16 cellular contexts compared by ENCODE assay signal in genomic region chr2:231260442-231260841, GRCh38.
A peak's percentile ranks its signal among the peaks of the same experiment; 100 is the strongest.
DNase-seq lines count a peak whose midpoint lies in the region; ATAC-seq and TF ChIP-seq lines count a peak whose summit lies in the region.
"Had no signal": no experiment of that assay in that cellular context is flagged by ENCODE, and none has a peak within 500 bp of the region (broad histone marks: within the 10 kb centered on the region; RNA-seq: fewer than 3 reads in every experiment).

No MANE protein-coding gene starts in this region.

- H4K20me1 ChIP-seq in GM23338 (replicated peaks; ENCODE audit: insufficient read depth), result no peaks in the 10 kb centered on the region

- no peak; the same call in 2 of the 3 replicates for ATAC-seq in GM23338
- peak; percentile 56 for ATAC-seq in gastroesophageal sphincter
- no peak for ATAC-seq in natural killer cell treated with Interleukin-12 subunit alpha and Interleukin-12 subunit beta and Interleukin-15 and Interleukin-18, amount 100 ng/mL, for 72 hours
- ATAC-seq: gastrocnemius medialis had no signal

- H3K9me3 Mint-ChIP-seq in GM23338, result no peaks in the 10 kb centered on the region
- H3K9me3 Mint-ChIP-seq in T-helper 2 cell treated with Interferon-gamma antibody and Interleukin-4, amounts not matched to agents 5 μg/mL and 100 μg/mL, for 36 hours, result no peaks in the 10 kb centered on the region
- no peaks in the 10 kb centered on the region for H3K9me3 Mint-ChIP-seq in natural killer cell treated with Interleukin-12 subunit alpha and Interleukin-12 subunit beta and Interleukin-15 and Interleukin-18, amount 100 ng/mL, for 72 hours
- H3K9me3 Mint-ChIP-seq: activated CD4-positive, alpha-beta T cell treated with anti-CD3 and anti-CD28 coated beads, Interleukin-2, amount 10 ng/mL, durations not matched to agents 24 days and 14 days; neural progenitor cell had no signal

- no peak for TF ChIP-seq POLR2A in gastroesophageal sphincter (IDR thresholded peaks at IDR 0.05)

- no peaks in the 10 kb centered on the region for H3K36me3 ChIP-seq in GM23338 (ENCODE audit: insufficient read depth)
- peaks cover 0 to 100% of the 10 kb centered on the region in 2 donors for H3K36me3 ChIP-seq in gastroesophageal sphincter
- peaks cover 44% of the 10 kb centered on the region for H3K36me3 ChIP-seq in mesodermal cell (ENCODE audit: control insufficient read depth, insufficient read depth, low read length)
- H3K36me3 ChIP-seq: gastrocnemius medialis, neural progenitor cell had no signal

- 63 to 72% methylated on average over 5 to 6 of the region's 9 CpGs for WGBS in gastroesophageal sphincter (ENCODE audit: low coverage in 1 of 2), 2 donors
- WGBS in mesodermal cell (ENCODE audit: insufficient coverage in 2 of 2), 2 experiments, result 67 to 71% methylated on average over 7 to 9 of the region's 9 CpGs

- peak overlapping the region; percentile 73 for H3K27ac Mint-ChIP-seq in GM23338
- H3K27ac Mint-ChIP-seq in T-helper 2 cell treated with Interferon-gamma antibody and Interleukin-4, amounts not matched to agents 5 μg/mL and 100 μg/mL, for 36 hours, result no peak overlapping the region
- no peak overlapping the region for H3K27ac Mint-ChIP-seq in natural killer cell treated with Interleukin-12 subunit alpha and Interleukin-12 subunit beta and Interleukin-15 and Interleukin-18, amount 100 ng/mL, for 72 hours
- H3K27ac Mint-ChIP-seq: activated CD4-positive, alpha-beta T cell treated with anti-CD3 and anti-CD28 coated beads, Interleukin-2, amount 10 ng/mL, durations not matched to agents 24 days and 14 days; neural progenitor cell had no signal

- H3K27me3 Mint-ChIP-seq in GM23338 (ENCODE audit: insufficient read depth, low read depth, poor library complexity), result no peaks in the 10 kb centered on the region
- H3K27me3 Mint-ChIP-seq in T-helper 2 cell treated with Interferon-gamma antibody and Interleukin-4, amounts not matched to agents 5 μg/mL and 100 μg/mL, for 36 hours (ENCODE audit: low read depth), result peaks cover 33% of the 10 kb centered on the region
- no peaks in the 10 kb centered on the region for H3K27me3 Mint-ChIP-seq in natural killer cell treated with Interleukin-12 subunit alpha and Interleukin-12 subunit beta and Interleukin-15 and Interleukin-18, amount 100 ng/mL, for 72 hours

- H3K4me3 ChIP-seq in GM23338 (no peak overlapping the region), gastroesophageal sphincter (no peak overlapping the region), mesodermal cell (ENCODE audit: extremely low read depth, insufficient read depth, low read length, poor library complexity, severe bottlenecking) (no peak overlapping the region)
- H3K4me3 ChIP-seq: gastrocnemius medialis, neural progenitor cell, PC-9 had no signal

- TF ChIP-seq CTCF in GM23338 (conservative IDR thresholded peaks at IDR 0.05; ENCODE audit: low read depth in 2 of 2), result no peak
- TF ChIP-seq CTCF in gastroesophageal sphincter (IDR thresholded peaks at IDR 0.05), result no peak

- H3K9me3 ChIP-seq in gastroesophageal sphincter, result no peaks in the 10 kb centered on the region
- H3K9me3 ChIP-seq in mesodermal cell (ENCODE audit: control insufficient read depth, low read length), result no peaks in the 10 kb centered on the region
- H3K9me3 ChIP-seq: gastrocnemius medialis had no signal

- DNase-seq in GM23338 (ENCODE audit: low spot score) (peak; percentile 25), SW480 (ENCODE audit: low spot score) (peak; percentile 17), HCEC 1CT (no peak)
- no peak for DNase-seq in stimulated activated CD4-positive, alpha-beta T cell treated with anti-CD3 and anti-CD28 coated beads, Interleukin-4, amount 100 ng/mL, for 24 hours
- no peak for DNase-seq in T-helper 2 cell treated with Interferon-gamma antibody and Interleukin-4, amounts not matched to agents 5 μg/mL and 100 μg/mL, for 36 hours (ENCODE audit: low spot score)
- DNase-seq in natural killer cell treated with Interleukin-12 subunit alpha and Interleukin-12 subunit beta and Interleukin-15 and Interleukin-18, amount 100 ng/mL, for 72 hours (ENCODE audit: low spot score), result no peak
- DNase-seq: activated CD4-positive, alpha-beta T cell treated with anti-CD3 and anti-CD28 coated beads, Interleukin-2, amount 10 ng/mL, durations not matched to agents 24 days and 14 days; activated T-cell treated with anti-CD3 and anti-CD28 coated beads, Interleukin-2, amount 50 U/mL, for 48 hours; amygdala; PC-9; T-helper 1 cell had no signal

- H2AFZ ChIP-seq in GM23338, result no peak overlapping the region
- H2AFZ ChIP-seq: neural progenitor cell, PC-9 had no signal

- H3K4me1 ChIP-seq in GM23338 (ENCODE audit: insufficient read depth), result no peaks in the 10 kb centered on the region
- H3K4me1 ChIP-seq in gastroesophageal sphincter, result no peaks in the 10 kb centered on the region
- H3K4me1 ChIP-seq in mesodermal cell (ENCODE audit: control insufficient read depth, insufficient read depth, low read length, poor library complexity, severe bottlenecking), result no peaks in the 10 kb centered on the region
- H3K4me1 ChIP-seq: gastrocnemius medialis, neural progenitor cell had no signal

- H3K4me1 Mint-ChIP-seq in GM23338, result peaks cover 6% of the 10 kb centered on the region
- H3K4me1 Mint-ChIP-seq in T-helper 2 cell treated with Interferon-gamma antibody and Interleukin-4, amounts not matched to agents 5 μg/mL and 100 μg/mL, for 36 hours (ENCODE audit: low read depth), result peaks cover 11% of the 10 kb centered on the region
- no peaks in the 10 kb centered on the region for H3K4me1 Mint-ChIP-seq in natural killer cell treated with Interleukin-12 subunit alpha and Interleukin-12 subunit beta and Interleukin-15 and Interleukin-18, amount 100 ng/mL, for 72 hours (ENCODE audit: low read depth in 2 of 2)

- no peak for TF ChIP-seq EP300 in gastroesophageal sphincter (IDR thresholded peaks at IDR 0.05)

- H3F3A ChIP-seq in GM23338 (replicated peaks; ENCODE audit: low read depth), result no peaks in the 10 kb centered on the region

- H3K9me2 ChIP-seq in GM23338 (ENCODE audit: insufficient read depth), result no peaks in the 10 kb centered on the region

- H3K4me2 ChIP-seq in GM23338, result no peak overlapping the region
- H3K4me2 ChIP-seq: neural progenitor cell, PC-9 had no signal

- no peak overlapping the region for H3K4me3 Mint-ChIP-seq in GM23338
- no peak overlapping the region for H3K4me3 Mint-ChIP-seq in T-helper 2 cell treated with Interferon-gamma antibody and Interleukin-4, amounts not matched to agents 5 μg/mL and 100 μg/mL, for 36 hours
- H3K4me3 Mint-ChIP-seq in natural killer cell treated with Interleukin-12 subunit alpha and Interleukin-12 subunit beta and Interleukin-15 and Interleukin-18, amount 100 ng/mL, for 72 hours, result no peak overlapping the region
- H3K4me3 Mint-ChIP-seq: activated CD4-positive, alpha-beta T cell treated with anti-CD3 and anti-CD28 coated beads, Interleukin-2, amount 10 ng/mL, durations not matched to agents 24 days and 14 days; neural progenitor cell had no signal

- no peaks in the 10 kb centered on the region for H3K79me2 ChIP-seq in GM23338 (replicated peaks; ENCODE audit: insufficient read depth)

- peaks cover 15% of the 10 kb centered on the region for H3K36me3 Mint-ChIP-seq in GM23338 (ENCODE audit: low read depth)
- no peaks in the 10 kb centered on the region for H3K36me3 Mint-ChIP-seq in T-helper 2 cell treated with Interferon-gamma antibody and Interleukin-4, amounts not matched to agents 5 μg/mL and 100 μg/mL, for 36 hours (ENCODE audit: low read depth)
- no peaks in the 10 kb centered on the region for H3K36me3 Mint-ChIP-seq in natural killer cell treated with Interleukin-12 subunit alpha and Interleukin-12 subunit beta and Interleukin-15 and Interleukin-18, amount 100 ng/mL, for 72 hours

- H3K27me3 ChIP-seq in GM23338 (ENCODE audit: insufficient read depth) (no peaks in the 10 kb centered on the region), gastroesophageal sphincter (no peaks in the 10 kb centered on the region)
- H3K27me3 ChIP-seq: gastrocnemius medialis, neural progenitor cell had no signal

- H3K27ac ChIP-seq in GM23338 (ENCODE audit: low read depth) (no peak overlapping the region), gastroesophageal sphincter (no peak overlapping the region), mesodermal cell (ENCODE audit: low read depth, low read length, severe bottlenecking) (peak overlapping the region; percentile 23)
- H3K27ac ChIP-seq: C4-2B, gastrocnemius medialis, neural progenitor cell, PC-9 had no signal

TF ChIP-seq in GM23338, 12 proteins besides CTCF, POLR2A, EP300 and RAD21 (continues in another document):
- no peak for TF ChIP-seq JUNB (IDR thresholded peaks at IDR 0.05; ENCODE audit: unreplicated experiment)
- TF ChIP-seq, protein P1, sequence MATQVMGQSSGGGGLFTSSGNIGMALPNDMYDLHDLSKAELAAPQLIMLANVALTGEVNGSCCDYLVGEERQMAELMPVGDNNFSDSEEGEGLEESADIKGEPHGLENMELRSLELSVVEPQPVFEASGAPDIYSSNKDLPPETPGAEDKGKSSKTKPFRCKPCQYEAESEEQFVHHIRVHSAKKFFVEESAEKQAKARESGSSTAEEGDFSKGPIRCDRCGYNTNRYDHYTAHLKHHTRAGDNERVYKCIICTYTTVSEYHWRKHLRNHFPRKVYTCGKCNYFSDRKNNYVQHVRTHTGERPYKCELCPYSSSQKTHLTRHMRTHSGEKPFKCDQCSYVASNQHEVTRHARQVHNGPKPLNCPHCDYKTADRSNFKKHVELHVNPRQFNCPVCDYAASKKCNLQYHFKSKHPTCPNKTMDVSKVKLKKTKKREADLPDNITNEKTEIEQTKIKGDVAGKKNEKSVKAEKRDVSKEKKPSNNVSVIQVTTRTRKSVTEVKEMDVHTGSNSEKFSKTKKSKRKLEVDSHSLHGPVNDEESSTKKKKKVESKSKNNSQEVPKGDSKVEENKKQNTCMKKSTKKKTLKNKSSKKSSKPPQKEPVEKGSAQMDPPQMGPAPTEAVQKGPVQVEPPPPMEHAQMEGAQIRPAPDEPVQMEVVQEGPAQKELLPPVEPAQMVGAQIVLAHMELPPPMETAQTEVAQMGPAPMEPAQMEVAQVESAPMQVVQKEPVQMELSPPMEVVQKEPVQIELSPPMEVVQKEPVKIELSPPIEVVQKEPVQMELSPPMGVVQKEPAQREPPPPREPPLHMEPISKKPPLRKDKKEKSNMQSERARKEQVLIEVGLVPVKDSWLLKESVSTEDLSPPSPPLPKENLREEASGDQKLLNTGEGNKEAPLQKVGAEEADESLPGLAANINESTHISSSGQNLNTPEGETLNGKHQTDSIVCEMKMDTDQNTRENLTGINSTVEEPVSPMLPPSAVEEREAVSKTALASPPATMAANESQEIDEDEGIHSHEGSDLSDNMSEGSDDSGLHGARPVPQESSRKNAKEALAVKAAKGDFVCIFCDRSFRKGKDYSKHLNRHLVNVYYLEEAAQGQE (IDR thresholded peaks at IDR 0.05; ENCODE audit: unreplicated experiment), result no peak
- TF ChIP-seq EZH2phosphoT487 (IDR thresholded peaks at IDR 0.05; ENCODE audit: unreplicated experiment), result no peak
- TF ChIP-seq ZNF114 (CRISPR knock-in tag; IDR thresholded peaks at IDR 0.05), result no peak
- TF ChIP-seq CREB1 (CRISPR knock-in tag; IDR thresholded peaks at IDR 0.05; ENCODE audit: low read depth), result no peak

Comparison
In these comparisons a context has a peak if more than half of its experiments do, and no peak if none do; other contexts are left out.
1. DNase-seq: peak in GM23338 (single experiment) and SW480 (single experiment); none in HCEC 1CT (single experiment), stimulated activated CD4-positive, alpha-beta T cell treated with anti-CD3 and anti-CD28 coated beads, Interleukin-4, amount 100 ng/mL, for 24 hours (single experiment), T-helper 2 cell treated with Interferon-gamma antibody and Interleukin-4, amounts not matched to agents 5 μg/mL and 100 μg/mL, for 36 hours (single experiment) and natural killer cell treated with Interleukin-12 subunit alpha and Interleukin-12 subunit beta and Interleukin-15 and Interleukin-18, amount 100 ng/mL, for 72 hours (single experiment).